8 cellular contexts compared by ENCODE assay signal in genomic region chr7:158819571-158820203, GRCh38. TPM values are rescaled to one million over a fixed set of nuclear protein-coding genes. Genes with fewer than 3 reads are reported as not detected.
DNase-seq lines count a peak whose midpoint lies in the region; ATAC-seq, FAIRE-seq and TF ChIP-seq lines count a peak whose summit lies in the region.

No MANE protein-coding gene starts in this region.

- no peak overlapping the region for H2BK120ac ChIP-seq in trophoblast cell (ENCODE audit: insufficient read depth, low read length, poor library complexity)

- H4K20me1 ChIP-seq in PC-9 (ENCODE audit: insufficient read depth): no peaks in the 10 kb centered on the region; the same call in 1 of the 2 replicates

- no TSS peak for BruUV-seq in PC-9 (replicated peaks; lab: Mats Ljungman, UMichigan)

- H4K91ac ChIP-seq in trophoblast cell (ENCODE audit: low read depth, low read length): no peak overlapping the region

- H3K9me3 Mint-ChIP-seq in central memory CD8-positive, alpha-beta T cell: no peaks in the 10 kb centered on the region

- CTCF ChIA-PET in PC-9 (lab: Charles Lee): interaction anchor here (1.4 kb wide), 1 partner anchor 36 kb away, joined by 4 read pairs; no protein-coding TSS in a partner anchor

- H3K4ac ChIP-seq in trophoblast cell (ENCODE audit: low read depth, low read length): peak overlapping the region; percentile 59

- no peak overlapping the region for H3K18ac ChIP-seq in trophoblast cell (ENCODE audit: low read length)

- no peaks in the 10 kb centered on the region for H3K27me3 ChIP-seq in PC-9 (ENCODE audit: insufficient read depth, low read depth)
- H3K27me3 ChIP-seq in trophoblast cell (ENCODE audit: insufficient read depth, low read length): no peaks in the 10 kb centered on the region
- H3K27me3 ChIP-seq in small intestine (ENCODE audit: control insufficient read depth in 2 of 2, insufficient read depth in 2 of 2, low read length in 2 of 2): no peaks in the 10 kb centered on the region

- H3K14ac ChIP-seq in trophoblast cell (ENCODE audit: low read length): no peak overlapping the region

- H2AK5ac ChIP-seq in trophoblast cell (ENCODE audit: low read length): no peak overlapping the region

- peak overlapping the region; percentile 95 for H3K27ac ChIP-seq in PC-9
- H3K27ac ChIP-seq in trophoblast cell (ENCODE audit: low read depth, low read length): peak overlapping the region; percentile 50
- H3K27ac ChIP-seq in small intestine (ENCODE audit: low read depth in 1 of 2, low read length in 1 of 2): no peak overlapping the region

- H3K9me3 ChIP-seq in PC-9 (ENCODE audit: insufficient read depth, low read depth) (no peaks in the 10 kb centered on the region), trophoblast cell (ENCODE audit: insufficient read depth, low read depth, low read length) (no peaks in the 10 kb centered on the region), small intestine (ENCODE audit: control insufficient read depth, low read depth) (no peaks in the 10 kb centered on the region)

- POLR2A ChIA-PET in PC-9 (lab: Charles Lee; ENCODE audit: unreplicated experiment): no interaction called here

- H3K4me1 Mint-ChIP-seq in central memory CD8-positive, alpha-beta T cell: peaks cover 76% of the 10 kb centered on the region

- intact Hi-C loops in PC-9 (cut with micrococcal nuclease; ENCODE audit: unreplicated experiment): loop anchor here (5.0 kb wide), 2 partner anchors 117 to 1517 kb away; partner anchors contain the start of gene NCAPG2

- H2BK5ac ChIP-seq in trophoblast cell (ENCODE audit: low read depth, low read length, poor library complexity): peak overlapping the region; percentile 65

- peaks cover 25% of the 10 kb centered on the region for H3K36me3 Mint-ChIP-seq in central memory CD8-positive, alpha-beta T cell (ENCODE audit: insufficient read depth)

- H4K8ac ChIP-seq in trophoblast cell (ENCODE audit: low read depth, low read length): no peak overlapping the region

- peaks cover 8% of the 10 kb centered on the region; the same call in 1 of the 2 replicates for H3K36me3 ChIP-seq in PC-9 (ENCODE audit: low read depth)
- H3K36me3 ChIP-seq in trophoblast cell (ENCODE audit: control insufficient read depth in 1 of 2, insufficient read depth in 2 of 2, low read length in 2 of 2): no peaks in the 10 kb centered on the region
- H3K36me3 ChIP-seq in small intestine (ENCODE audit: control insufficient read depth in 2 of 2, insufficient read depth in 2 of 2, low read length in 2 of 2): no peaks in the 10 kb centered on the region

- peak; percentile 46 for DNase-seq in GF-D8 (lab: John Stamatoyannopoulos, UW)
- no peak for DNase-seq in PC-9
- DNase-seq in central memory CD8-positive, alpha-beta T cell (ENCODE audit: low spot score in 2 of 2): no peak
- DNase-seq in trophoblast cell: peak in 1 of 2 donors; percentile 27
- no peak for DNase-seq in NCI-H146 (lab: John Stamatoyannopoulos, UW)
- no peak for DNase-seq in NCI-H2029 treated with DMSO at 0.1 percent for 48 hours (lab: John Stamatoyannopoulos, UW)
- DNase-seq in small intestine: no peak

- H3K4me2 ChIP-seq in PC-9 (peak overlapping the region; percentile 94), trophoblast cell (ENCODE audit: low read length) (no peak overlapping the region)

- peak overlapping the region; percentile 93 for H3K27ac Mint-ChIP-seq in central memory CD8-positive, alpha-beta T cell (ENCODE audit: low read depth)

- H3K9ac ChIP-seq in trophoblast cell (ENCODE audit: low read length): no peak overlapping the region

- no peaks in the 10 kb centered on the region for H3K9me2 ChIP-seq in PC-9 (ENCODE audit: insufficient read depth)

- H3K79me2 ChIP-seq in PC-9 (ENCODE audit: low read depth) (peaks cover 93% of the 10 kb centered on the region), trophoblast cell (ENCODE audit: control insufficient read depth, insufficient read depth, low read length, poor library complexity) (peaks cover 14% of the 10 kb centered on the region)

- peaks cover 61% of the 10 kb centered on the region for H3F3A ChIP-seq in PC-9 (ENCODE audit: insufficient read depth, low read depth)

- no peak overlapping the region for H3K23ac ChIP-seq in trophoblast cell (ENCODE audit: low read length)

- peaks cover 90% of the 10 kb centered on the region for H3K4me1 ChIP-seq in PC-9 (replicated peaks; ENCODE audit: insufficient read depth)
- H3K4me1 ChIP-seq in trophoblast cell (ENCODE audit: control insufficient read depth in 1 of 2, insufficient read depth in 2 of 2, low read length in 2 of 2): peaks cover 30% of the 10 kb centered on the region in 2 experiments
- H3K4me1 ChIP-seq in small intestine (ENCODE audit: control insufficient read depth in 2 of 2, insufficient read depth in 1 of 2, low read depth in 1 of 2, low read length in 1 of 2): peaks cover 10 to 19% of the 10 kb centered on the region in 2 donors

- no peaks in the 10 kb centered on the region for H3K27me3 Mint-ChIP-seq in central memory CD8-positive, alpha-beta T cell

- H3K79me1 ChIP-seq in trophoblast cell (ENCODE audit: low read length): peaks cover 22% of the 10 kb centered on the region

- FAIRE-seq in small intestine (lab: Jason Lieb, UNC): no peak

- H3K4me3 Mint-ChIP-seq in central memory CD8-positive, alpha-beta T cell: peak overlapping the region; percentile 82

- TF ChIP-seq CTCF in PC-9 (conservative IDR thresholded peaks at IDR 0.05): no peak

- H2AFZ ChIP-seq in PC-9: no peak overlapping the region
- no peak overlapping the region for H2AFZ ChIP-seq in trophoblast cell (ENCODE audit: insufficient read depth, low read length, poor library complexity)

- ATAC-seq in central memory CD8-positive, alpha-beta T cell (replicated peaks; ENCODE audit: extremely low read depth, poor library complexity, severe bottlenecking): no peak
- ATAC-seq in GM21619 (IDR thresholded peaks at IDR 0.05; ENCODE audit: unreplicated experiment): no peak

- no peak overlapping the region for H4K12ac ChIP-seq in trophoblast cell (ENCODE audit: low read depth, low read length)

- WGBS in trophoblast cell (ENCODE audit: extremely low coverage, insufficient coverage, insufficient read length): no CpG with 5 or more reads among the region's 7 CpGs
- 56 to 68% (median 57%) methylated on average over 7 of the region's 7 CpGs for WGBS in small intestine, 3 donors

- H3K4me3 ChIP-seq in PC-9 (peak overlapping the region; percentile 48), trophoblast cell (ENCODE audit: low read depth, low read length) (no peak overlapping the region), small intestine (ENCODE audit: low read depth in 1 of 2, low read length in 2 of 2) (no peak overlapping the region)

- peak overlapping the region; percentile 87 for H2BK12ac ChIP-seq in trophoblast cell (ENCODE audit: low read length)

RNA-seq across cellular contexts. Expression of gene ESYT2, which starts 9.6 kb away (rescaled TPM):
- total RNA-seq in PC-9 (2021): 124 and 162 TPM in 2 replicates
- polyA plus RNA-seq in trophoblast cell (2013): 58.7 and 59.5 TPM in 2 replicates
- 10 to 100 TPM in 2 of 3 donors, 1 to 10 TPM in 1; 10.0 to 28.9 (median 13.6) TPM for polyA plus RNA-seq in small intestine

RNA-seq across cellular contexts. Expression of gene DYNC2I1, which starts 36.7 kb away (rescaled TPM):
- total RNA-seq in PC-9 (2021): 34.8 and 35.4 TPM in 2 replicates
- polyA plus RNA-seq in trophoblast cell (2013): 7.6 and 7.8 TPM in 2 replicates
- 10 to 100 TPM in 2 of 3 donors, 1 to 10 TPM in 1; 7.0 to 49.6 (median 33.8) TPM for polyA plus RNA-seq in small intestine

Comparison
In these comparisons a context has a peak if more than half of its experiments do, and no peak if none do; other contexts are left out.
1. H3K27ac ChIP-seq: peak in PC-9 (single experiment) and trophoblast cell (single experiment); none in small intestine (0 of 2).